ENCODE assay signal across 1 cellular context in genomic region chr10:85642421-85643170, GRCh38.
A peak's percentile ranks its signal among the peaks of the same experiment; 100 is the strongest.
TF ChIP-seq lines count a peak whose summit lies in the region.

No MANE protein-coding gene starts in this region.

TF ChIP-seq in HEK293, 187 proteins besides CTCF, POLR2A, EP300 and RAD21 (continued from another document):
- peak; percentile 95 for TF ChIP-seq GLI2 (tag by site-specific recombination; IDR thresholded peaks at IDR 0.05; ENCODE audit: borderline replicate concordance, low read depth)
- TF ChIP-seq ZNF335 (tag by site-specific recombination; conservative IDR thresholded peaks at IDR 0.05) = peak; percentile 66
- TF ChIP-seq ZNF571 (tag by site-specific recombination; IDR thresholded peaks at IDR 0.05) = no peak
- no peak for TF ChIP-seq ZNF701 (tag by site-specific recombination; IDR thresholded peaks at IDR 0.05)
- TF ChIP-seq IKZF3 (tag by site-specific recombination; IDR thresholded peaks at IDR 0.05) = peak; percentile 85
- TF ChIP-seq ZNF324 (tag by site-specific recombination; IDR thresholded peaks at IDR 0.05) = peak; percentile 73; the same call in 1 of the 2 replicates
- TF ChIP-seq PRDM1 (tag by site-specific recombination; IDR thresholded peaks at IDR 0.05) = peak; percentile 53
- TF ChIP-seq ZNF561 (tag by site-specific recombination; IDR thresholded peaks at IDR 0.05; ENCODE audit: borderline replicate concordance) = peak; percentile 72; the same call in 1 of the 2 replicates
- TF ChIP-seq EGR2 (tag by site-specific recombination; IDR thresholded peaks at IDR 0.05; ENCODE audit: low read depth) = no peak
- TF ChIP-seq SP3 (tag by site-specific recombination; IDR thresholded peaks at IDR 0.05) = peak; percentile 63
- 0 out of 2 replicates have a peak, but pooled peaks have one; percentile 55 for TF ChIP-seq ZSCAN30 (tag by site-specific recombination; IDR thresholded peaks at IDR 0.05)
- TF ChIP-seq ZBTB11 (tag by site-specific recombination; conservative IDR thresholded peaks at IDR 0.05; ENCODE audit: low read depth) = peak; percentile 42; the same call in 1 of the 2 replicates
- no peak for TF ChIP-seq ZNF132 (tag by site-specific recombination; IDR thresholded peaks at IDR 0.05; ENCODE audit: borderline replicate concordance)
- peak; percentile 75 for TF ChIP-seq ZNF184 (tag by site-specific recombination; IDR thresholded peaks at IDR 0.05)
- peak; percentile 53 for TF ChIP-seq ZNF398 (tag by site-specific recombination; IDR thresholded peaks at IDR 0.05)
- TF ChIP-seq ZNF175 (tag by site-specific recombination; IDR thresholded peaks at IDR 0.05) = no peak
- peak; percentile 68; the same call in 1 of the 2 replicates for TF ChIP-seq GFI1B (tag by site-specific recombination; IDR thresholded peaks at IDR 0.05)
- no peak for TF ChIP-seq ZNF157 (tag by site-specific recombination; IDR thresholded peaks at IDR 0.05)
- peak; percentile 66 for TF ChIP-seq TCF7L2 (IDR thresholded peaks at IDR 0.05; ENCODE audit: borderline replicate concordance, low read depth, low read length)
- TF ChIP-seq ZNF596 (tag by site-specific recombination; IDR thresholded peaks at IDR 0.05) = peak; percentile 49; the same call in 1 of the 2 replicates
- no peak for TF ChIP-seq KLF7 (tag by site-specific recombination; IDR thresholded peaks at IDR 0.05; ENCODE audit: borderline replicate concordance)
- no peak for TF ChIP-seq ZNF544 (tag by site-specific recombination; IDR thresholded peaks at IDR 0.05)
- TF ChIP-seq FEZF1 (tag by site-specific recombination; IDR thresholded peaks at IDR 0.05) = peak; percentile 89
- no peak for TF ChIP-seq ZNF624 (tag by site-specific recombination; IDR thresholded peaks at IDR 0.05)
- no peak for TF ChIP-seq ZBTB49 (tag by site-specific recombination; IDR thresholded peaks at IDR 0.05; ENCODE audit: low read depth)
